In genomic region chr20:64149141-64149540, GRCh38 we compare ENCODE assay signal across 15 cellular contexts. TPM values are rescaled to one million over a fixed set of nuclear protein-coding genes. Genes with fewer than 3 reads are reported as not detected.
DNase-seq lines count a peak whose midpoint lies in the region; ATAC-seq and TF ChIP-seq lines count a peak whose summit lies in the region.
"Had no signal": no experiment of that assay in that cellular context is flagged by ENCODE, and none has a peak within 500 bp of the region (broad histone marks: within the 10 kb centered on the region; RNA-seq: fewer than 3 reads in every experiment).

No MANE protein-coding gene starts in this region.

- H3K27me3 ChIP-seq in neuronal stem cell (ENCODE audit: control insufficient read depth in 3 of 3, insufficient read depth in 3 of 3, low read depth in 1 of 3, low read length in 3 of 3), result no peaks in the 10 kb centered on the region
- peaks cover 11% of the 10 kb centered on the region for H3K27me3 ChIP-seq in upper lobe of right lung
- H3K27me3 ChIP-seq in SJCRH30, result 0 out of 2 replicates have a peak, but pooled peaks cover 4% of the 10 kb centered on the region
- H3K27me3 ChIP-seq: BLaER1 had no signal

- ATAC-seq in natural killer cell treated with Interleukin-12 subunit alpha and Interleukin-12 subunit beta and Interleukin-15 and Interleukin-18, amount 100 ng/mL, for 72 hours, result no peak
- ATAC-seq in natural killer cell, result no peak
- ATAC-seq in upper lobe of right lung, result no peak
- no peak for ATAC-seq in GM19023 (IDR thresholded peaks at IDR 0.05; ENCODE audit: unreplicated experiment)

- DNase-seq in activated naive CD4-positive, alpha-beta T cell treated with anti-CD3 and anti-CD28 coated beads, Interleukin-2, amount 50 U/mL, for 16 hours, result peak; percentile 3
- DNase-seq in activated naive CD4-positive, alpha-beta T cell treated with anti-CD3 and anti-CD28 coated beads, Interleukin-2, amount 10 ng/mL, durations not matched to agents 7 days and 5 days, result no peak
- peak; percentile 35 for DNase-seq in natural killer cell treated with Interleukin-12 subunit alpha and Interleukin-12 subunit beta and Interleukin-15 and Interleukin-18, amount 100 ng/mL, for 72 hours (ENCODE audit: low spot score)
- DNase-seq in natural killer cell, result no peak
- no peak for DNase-seq in neuronal stem cell (ENCODE audit: low spot score)
- DNase-seq in upper lobe of right lung, result peak; percentile 28
- no peak for DNase-seq in SJCRH30
- DNase-seq: 8988T; AML-193; CD4-positive, CD25-positive, alpha-beta regulatory T cell; DMS53; GM23248 had no signal

- H2BK120ac ChIP-seq in neuronal stem cell (ENCODE audit: low read depth, low read length), result no peak overlapping the region

- H3K9me3 ChIP-seq in neuronal stem cell (replicated peaks in 1 of 2; ENCODE audit: control insufficient read depth in 2 of 2, insufficient read depth in 1 of 2, low read depth in 1 of 2, low read length in 2 of 2), result peaks cover 13 to 20% of the 10 kb centered on the region in 2 donors
- H3K9me3 ChIP-seq in upper lobe of right lung, result peaks cover 6% of the 10 kb centered on the region
- peaks cover 12% of the 10 kb centered on the region; the same call in 1 of the 2 replicates for H3K9me3 ChIP-seq in SJCRH30 (replicated peaks)

- no peak overlapping the region for H3K9ac ChIP-seq in neuronal stem cell (ENCODE audit: low read depth, low read length, poor library complexity)
- H3K9ac ChIP-seq: BLaER1, GM23248 had no signal

- H3K27ac Mint-ChIP-seq in activated naive CD4-positive, alpha-beta T cell treated with anti-CD3 and anti-CD28 coated beads, Interleukin-2, amount 10 ng/mL, durations not matched to agents 7 days and 5 days, result no peak overlapping the region
- H3K27ac Mint-ChIP-seq in natural killer cell treated with Interleukin-12 subunit alpha and Interleukin-12 subunit beta and Interleukin-15 and Interleukin-18, amount 100 ng/mL, for 72 hours, result no peak overlapping the region
- no peak overlapping the region for H3K27ac Mint-ChIP-seq in natural killer cell

- intact Hi-C loops in natural killer cell (cut with micrococcal nuclease), result no loop called here
- intact Hi-C loops in upper lobe of right lung (cut with DNase I), result no loop called here

- no peak overlapping the region for H2AFZ ChIP-seq in neuronal stem cell (ENCODE audit: low read length)
- H2AFZ ChIP-seq: GM23248 had no signal

- CTCF ChIA-PET in activated naive CD4-positive, alpha-beta T cell treated with anti-CD3 and anti-CD28 coated beads, Interleukin-2, amount 10 ng/mL, durations not matched to agents 7 days and 5 days (lab: Charles Lee), result no interaction called here

- H3K18ac ChIP-seq in neuronal stem cell (ENCODE audit: low read length), result no peak overlapping the region

- TF ChIP-seq CTCF in natural killer cell (IDR thresholded peaks at IDR 0.05) (no peak), upper lobe of right lung (IDR thresholded peaks at IDR 0.05) (no peak)

- H2AK5ac ChIP-seq in neuronal stem cell (ENCODE audit: low read depth, low read length), result peak overlapping the region; percentile 42

- H3K14ac ChIP-seq in neuronal stem cell (ENCODE audit: low read length), result no peak overlapping the region

- H3K9me3 Mint-ChIP-seq in activated naive CD4-positive, alpha-beta T cell treated with anti-CD3 and anti-CD28 coated beads, Interleukin-2, amount 10 ng/mL, durations not matched to agents 7 days and 5 days, result peaks cover 22% of the 10 kb centered on the region
- H3K9me3 Mint-ChIP-seq in natural killer cell treated with Interleukin-12 subunit alpha and Interleukin-12 subunit beta and Interleukin-15 and Interleukin-18, amount 100 ng/mL, for 72 hours, result peaks cover 8% of the 10 kb centered on the region
- peaks cover 0 to 2% of the 10 kb centered on the region in 2 donors for H3K9me3 Mint-ChIP-seq in natural killer cell

- H3K36me3 ChIP-seq in neuronal stem cell (replicated peaks in 1 of 2; ENCODE audit: control insufficient read depth in 2 of 2, insufficient read depth in 2 of 2, low read length in 2 of 2) (no peaks in the 10 kb centered on the region), upper lobe of right lung (no peaks in the 10 kb centered on the region), SJCRH30 (no peaks in the 10 kb centered on the region)
- H3K36me3 ChIP-seq: BLaER1 had no signal

- no peak overlapping the region for H4K8ac ChIP-seq in neuronal stem cell (ENCODE audit: low read depth, low read length)

- peaks cover 5% of the 10 kb centered on the region for H3K79me1 ChIP-seq in neuronal stem cell (ENCODE audit: low read depth, low read length)

- H3K36me3 Mint-ChIP-seq in activated naive CD4-positive, alpha-beta T cell treated with anti-CD3 and anti-CD28 coated beads, Interleukin-2, amount 10 ng/mL, durations not matched to agents 7 days and 5 days, result peaks cover 3% of the 10 kb centered on the region
- H3K36me3 Mint-ChIP-seq in natural killer cell treated with Interleukin-12 subunit alpha and Interleukin-12 subunit beta and Interleukin-15 and Interleukin-18, amount 100 ng/mL, for 72 hours, result peaks cover 11% of the 10 kb centered on the region
- H3K36me3 Mint-ChIP-seq in natural killer cell, result no peaks in the 10 kb centered on the region
- H3K36me3 Mint-ChIP-seq: CD4-positive, CD25-positive, alpha-beta regulatory T cell had no signal

- H3K4me3 ChIP-seq in neuronal stem cell (ENCODE audit: low read length in 2 of 2) (no peak overlapping the region), upper lobe of right lung (no peak overlapping the region), SJCRH30 (no peak overlapping the region)
- H3K4me3 ChIP-seq: BLaER1, GM23248 had no signal

- H3K27me3 Mint-ChIP-seq in activated naive CD4-positive, alpha-beta T cell treated with anti-CD3 and anti-CD28 coated beads, Interleukin-2, amount 10 ng/mL, durations not matched to agents 7 days and 5 days, result no peaks in the 10 kb centered on the region
- no peaks in the 10 kb centered on the region for H3K27me3 Mint-ChIP-seq in natural killer cell treated with Interleukin-12 subunit alpha and Interleukin-12 subunit beta and Interleukin-15 and Interleukin-18, amount 100 ng/mL, for 72 hours
- H3K27me3 Mint-ChIP-seq in natural killer cell (ENCODE audit: low read depth in 2 of 2), result peaks cover 0 to 5% of the 10 kb centered on the region in 2 donors
- H3K27me3 Mint-ChIP-seq: CD4-positive, CD25-positive, alpha-beta regulatory T cell had no signal

- peak overlapping the region; percentile 38 for H4K91ac ChIP-seq in neuronal stem cell (ENCODE audit: low read depth, low read length, poor library complexity)

- H3K4me1 ChIP-seq in neuronal stem cell (ENCODE audit: control insufficient read depth in 2 of 2, insufficient read depth in 1 of 2, low read depth in 1 of 2, low read length in 2 of 2) (peaks cover 0 to 30% of the 10 kb centered on the region in 2 donors), upper lobe of right lung (no peaks in the 10 kb centered on the region), SJCRH30 (no peaks in the 10 kb centered on the region)
- H3K4me1 ChIP-seq: BLaER1 had no signal

- no peak overlapping the region for H3K27ac ChIP-seq in neuronal stem cell (replicated peaks; ENCODE audit: low read length)
- H3K27ac ChIP-seq in upper lobe of right lung, result no peak overlapping the region
- no peak overlapping the region for H3K27ac ChIP-seq in SJCRH30
- H3K27ac ChIP-seq: BLaER1, GM23248 had no signal

- WGBS in neuronal stem cell (ENCODE audit: extremely low coverage in 2 of 2, insufficient read length in 2 of 2, insufficient replicate concordance in 1 of 2), 2 donors, result no CpG with 5 or more reads among the region's 7 CpGs

- H3K4ac ChIP-seq in neuronal stem cell (ENCODE audit: low read length), result no peak overlapping the region

- H2BK5ac ChIP-seq in neuronal stem cell (ENCODE audit: low read length), result no peak overlapping the region

- no peak overlapping the region for H2BK15ac ChIP-seq in neuronal stem cell (ENCODE audit: low read length)

- no peak overlapping the region for H3K23ac ChIP-seq in neuronal stem cell (ENCODE audit: low read depth, low read length, poor library complexity)

- H2BK12ac ChIP-seq in neuronal stem cell (ENCODE audit: low read length), result no peak overlapping the region

- H3K4me1 Mint-ChIP-seq in activated naive CD4-positive, alpha-beta T cell treated with anti-CD3 and anti-CD28 coated beads, Interleukin-2, amount 10 ng/mL, durations not matched to agents 7 days and 5 days, result no peaks in the 10 kb centered on the region
- H3K4me1 Mint-ChIP-seq in natural killer cell treated with Interleukin-12 subunit alpha and Interleukin-12 subunit beta and Interleukin-15 and Interleukin-18, amount 100 ng/mL, for 72 hours (ENCODE audit: low read depth in 2 of 2), result peaks cover 6% of the 10 kb centered on the region in 2 donors
- no peaks in the 10 kb centered on the region for H3K4me1 Mint-ChIP-seq in natural killer cell
- H3K4me1 Mint-ChIP-seq: CD4-positive, CD25-positive, alpha-beta regulatory T cell had no signal

- no peak overlapping the region for H3K4me2 ChIP-seq in neuronal stem cell (ENCODE audit: insufficient read depth, low read length, poor library complexity, severe bottlenecking)
- H3K4me2 ChIP-seq: BLaER1 had no signal

- H3K4me3 Mint-ChIP-seq in activated naive CD4-positive, alpha-beta T cell treated with anti-CD3 and anti-CD28 coated beads, Interleukin-2, amount 10 ng/mL, durations not matched to agents 7 days and 5 days, result no peak overlapping the region
- H3K4me3 Mint-ChIP-seq in natural killer cell treated with Interleukin-12 subunit alpha and Interleukin-12 subunit beta and Interleukin-15 and Interleukin-18, amount 100 ng/mL, for 72 hours, result no peak overlapping the region
- H3K4me3 Mint-ChIP-seq in natural killer cell, result no peak overlapping the region
- H3K4me3 Mint-ChIP-seq: CD4-positive, CD25-positive, alpha-beta regulatory T cell had no signal

RNA-seq across cellular contexts. Expression of gene MYT1, which starts 15.1 kb away (rescaled TPM):
- not detected for total RNA-seq in natural killer cell treated with Interleukin-12 subunit alpha and Interleukin-12 subunit beta and Interleukin-15 and Interleukin-18, amount 100 ng/mL, for 72 hours
- total RNA-seq in natural killer cell, result not detected
- 3.1 TPM for polyA plus RNA-seq in neuronal stem cell (2013, experiment 1 of 2)
- polyA plus RNA-seq in neuronal stem cell (2013, experiment 2 of 2), result 3.2 TPM
- total RNA-seq in upper lobe of right lung, result 0.12 TPM
- 0.10 TPM in 1 of 2 replicates, not detected in the other for total RNA-seq in SJCRH30 (2014; rRNA removed; shearing (Covaris generic))
- total RNA-seq: CD4-positive, CD25-positive, alpha-beta regulatory T cell; Daoy; GM23248 had no signal
- polyA plus RNA-seq: GM23248 had no signal

RNA-seq across cellular contexts. Expression of gene NPBWR2, which starts 41.8 kb away (rescaled TPM):
- not detected for total RNA-seq in natural killer cell treated with Interleukin-12 subunit alpha and Interleukin-12 subunit beta and Interleukin-15 and Interleukin-18, amount 100 ng/mL, for 72 hours
- total RNA-seq in natural killer cell, result not detected
- polyA plus RNA-seq in neuronal stem cell (2013, experiment 1 of 2), result not detected
- polyA plus RNA-seq in neuronal stem cell (2013, experiment 2 of 2), result not detected
- not detected for total RNA-seq in upper lobe of right lung
- not detected in 2 replicates for total RNA-seq in SJCRH30 (2014; rRNA removed; shearing (Covaris generic))
- total RNA-seq: CD4-positive, CD25-positive, alpha-beta regulatory T cell; Daoy; GM23248 had no signal
- polyA plus RNA-seq: CD4-positive, CD25-positive, alpha-beta regulatory T cell; GM23248 had no signal

Comparison
In these comparisons a context has a peak if more than half of its experiments do, and no peak if none do; other contexts are left out.
1. DNase-seq: peak in activated naive CD4-positive, alpha-beta T cell treated with anti-CD3 and anti-CD28 coated beads, Interleukin-2, amount 50 U/mL, for 16 hours (single experiment), natural killer cell treated with Interleukin-12 subunit alpha and Interleukin-12 subunit beta and Interleukin-15 and Interleukin-18, amount 100 ng/mL, for 72 hours (single experiment) and upper lobe of right lung (single experiment); none in activated naive CD4-positive, alpha-beta T cell treated with anti-CD3 and anti-CD28 coated beads, Interleukin-2, amount 10 ng/mL, durations not matched to agents 7 days and 5 days (single experiment), natural killer cell (single experiment), neuronal stem cell (single experiment) and SJCRH30 (0 of 2).